22 cellular contexts compared by ENCODE assay signal in genomic region chr11:112659185-112659584, GRCh38.
"Had no signal": no experiment of that assay in that cellular context is flagged by ENCODE, and none has a peak within 500 bp of the region (broad histone marks: within the 10 kb centered on the region; RNA-seq: fewer than 3 reads in every experiment).

No MANE protein-coding gene starts in this region.

- H3K4me3 ChIP-seq: coronary artery, heart right ventricle, lower lobe of right lung, pancreas, sigmoid colon, transverse colon, upper lobe of right lung, uterus had no signal

- H3K27ac Mint-ChIP-seq: immature natural killer cell; natural killer cell; progenitor cell of endocrine pancreas; stimulated activated effector memory CD8-positive, alpha-beta T cell treated with anti-CD3 and anti-CD28 coated beads, Interleukin-12 subunit alpha, Interleukin-12 subunit beta, amount 100 ng/mL, for 72 hours had no signal

- H3K27ac ChIP-seq: coronary artery, lower lobe of right lung, pancreas, sigmoid colon, transverse colon, upper lobe of right lung, uterus had no signal

- ATAC-seq: natural killer cell; stimulated activated effector memory CD8-positive, alpha-beta T cell treated with anti-CD3 and anti-CD28 coated beads, Interleukin-12 subunit alpha, Interleukin-12 subunit beta, amount 100 ng/mL, for 72 hours; stimulated activated naive CD8-positive, alpha-beta T cell treated with anti-CD3 and anti-CD28 coated beads, Interleukin-15, Interleukin-2, amounts not matched to agents 100 U/mL and 50 U/mL, for 24 hours had no signal

- DNase-seq: central memory CD4-positive, alpha-beta T cell; dermis blood vessel endothelial cell; foreskin melanocyte; hippocampal formation; immature natural killer cell; islet precursor cell; kidney glomerular epithelial cell; left ventricle myocardium superior; lower lobe of right lung; natural killer cell; pancreas; sigmoid colon; stimulated activated CD4-positive, alpha-beta T cell treated with anti-CD3 and anti-CD28 coated beads, Interleukin-2, amount 100 ng/mL, for 24 hours; stimulated activated CD4-positive, alpha-beta T cell treated with anti-CD3 and anti-CD28 coated beads, Interleukin-4, amount 100 ng/mL, for 24 hours; stimulated activated naive CD8-positive, alpha-beta T cell treated with anti-CD3 and anti-CD28 coated beads, Interleukin-15, Interleukin-2, amounts not matched to agents 100 U/mL and 50 U/mL, for 24 hours; transverse colon; upper lobe of right lung; uterus had no signal

- H3K4me3 Mint-ChIP-seq: immature natural killer cell; natural killer cell; stimulated activated effector memory CD8-positive, alpha-beta T cell treated with anti-CD3 and anti-CD28 coated beads, Interleukin-12 subunit alpha, Interleukin-12 subunit beta, amount 100 ng/mL, for 72 hours had no signal

- H3K27me3 ChIP-seq: heart right ventricle, pancreas, sigmoid colon, transverse colon, upper lobe of right lung, uterus had no signal

- H3K4me1 ChIP-seq: lower lobe of right lung, pancreas, transverse colon, upper lobe of right lung had no signal

- H3K36me3 ChIP-seq: heart right ventricle, lower lobe of right lung, pancreas, sigmoid colon, transverse colon, upper lobe of right lung, uterus had no signal

- H3K4me1 Mint-ChIP-seq: immature natural killer cell; natural killer cell; stimulated activated effector memory CD8-positive, alpha-beta T cell treated with anti-CD3 and anti-CD28 coated beads, Interleukin-12 subunit alpha, Interleukin-12 subunit beta, amount 100 ng/mL, for 72 hours had no signal

- H3K9me3 Mint-ChIP-seq: immature natural killer cell; natural killer cell; stimulated activated effector memory CD8-positive, alpha-beta T cell treated with anti-CD3 and anti-CD28 coated beads, Interleukin-12 subunit alpha, Interleukin-12 subunit beta, amount 100 ng/mL, for 72 hours had no signal

- H3K36me3 Mint-ChIP-seq: immature natural killer cell; natural killer cell; stimulated activated effector memory CD8-positive, alpha-beta T cell treated with anti-CD3 and anti-CD28 coated beads, Interleukin-12 subunit alpha, Interleukin-12 subunit beta, amount 100 ng/mL, for 72 hours had no signal

- H3K9me3 ChIP-seq: heart right ventricle, lower lobe of right lung, pancreas, sigmoid colon, transverse colon, upper lobe of right lung, uterus had no signal

- FAIRE-seq: pancreas had no signal
